Comparison of ENCODE assay signal across 27 cellular contexts in the genomic region with DNA sequence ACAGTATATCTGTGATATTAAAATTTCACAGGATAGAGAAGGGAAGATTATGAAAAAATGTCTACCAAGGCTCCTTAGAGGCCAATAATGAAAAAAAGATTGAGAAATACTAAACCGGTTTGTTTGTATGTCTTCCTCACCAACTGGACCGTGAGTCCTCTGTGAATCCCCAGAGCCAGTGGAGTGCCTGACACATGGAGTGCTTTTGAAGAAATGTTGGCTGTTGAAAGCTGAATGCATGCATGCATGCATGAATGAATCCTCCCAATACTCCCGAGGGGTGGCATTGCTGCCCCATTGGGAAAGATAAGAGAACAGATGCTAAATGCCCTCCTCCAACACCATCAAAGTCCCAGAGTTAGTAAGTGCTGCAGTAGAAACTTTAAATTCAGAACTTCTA.
DNase-seq lines count a peak whose midpoint lies in the region; ATAC-seq and TF ChIP-seq lines count a peak whose summit lies in the region.
"Had no signal": no experiment of that assay in that cellular context is flagged by ENCODE, and none has a peak within 500 bp of the region (broad histone marks: within the 10 kb centered on the region; RNA-seq: fewer than 3 reads in every experiment).

No MANE protein-coding gene starts in this region.

- no peaks in the 10 kb centered on the region for H3K36me3 ChIP-seq in neural progenitor cell
- H3K36me3 ChIP-seq: brain microvascular endothelial cell, colonic mucosa, lower lobe of right lung, MG63, SJCRH30 had no signal

- ATAC-seq in HG03159 (IDR thresholded peaks at IDR 0.05; ENCODE audit: unreplicated experiment), result no peak
- no peak for ATAC-seq in natural killer cell treated with Interleukin-12 subunit alpha and Interleukin-12 subunit beta and Interleukin-15 and Interleukin-18, amount 100 ng/mL, for 72 hours
- ATAC-seq: CD8-positive, alpha-beta T cell; K562; lower lobe of right lung; psoas muscle; stimulated activated memory B cell treated with anti-CD40 and anti-IgM and Interleukin-4, amounts not matched to agents 10 μg/mL and 1 μg/mL and 100 μg/mL, for 72 hours had no signal

- CTCF ChIA-PET in activated naive CD4-positive, alpha-beta T cell treated with anti-CD3 and anti-CD28 coated beads for 36 hours (lab: Charles Lee), result no interaction called here

- no peak overlapping the region for H3K4me3 ChIP-seq in neural progenitor cell
- H3K4me3 ChIP-seq: colonic mucosa, K562, lower lobe of right lung, MG63, psoas muscle, SJCRH30, testis had no signal

- H3K27ac ChIP-seq in VCaP, result peak overlapping the region; percentile 93
- no peak overlapping the region for H3K27ac ChIP-seq in neural progenitor cell
- peak overlapping the region; percentile 4 for H3K27ac ChIP-seq in temporal lobe (ENCODE audit: low read depth, low read length)
- H3K27ac ChIP-seq: colonic mucosa, psoas muscle, SJCRH30, testis had no signal

- H3K4me1 ChIP-seq in neural progenitor cell, result peaks cover 20% of the 10 kb centered on the region
- H3K4me1 ChIP-seq: colonic mucosa, SJCRH30 had no signal

- H3K4me1 Mint-ChIP-seq in neural progenitor cell (peaks cover 46% of the 10 kb centered on the region), endothelial cell (ENCODE audit: unreplicated experiment) (no peaks in the 10 kb centered on the region)
- H3K4me1 Mint-ChIP-seq in natural killer cell treated with Interleukin-12 subunit alpha and Interleukin-12 subunit beta and Interleukin-15 and Interleukin-18, amount 100 ng/mL, for 72 hours (ENCODE audit: low read depth in 2 of 2), result no peaks in the 10 kb centered on the region
- no peaks in the 10 kb centered on the region for H3K4me1 Mint-ChIP-seq in activated naive CD4-positive, alpha-beta T cell treated with anti-CD3 and anti-CD28 coated beads for 36 hours (ENCODE audit: low read depth)
- H3K4me1 Mint-ChIP-seq: stimulated activated memory B cell treated with anti-CD40 and anti-IgM and Interleukin-4, amounts not matched to agents 10 μg/mL and 1 μg/mL and 100 μg/mL, for 72 hours had no signal

- no peaks in the 10 kb centered on the region for H3K9me3 ChIP-seq in neural progenitor cell (ENCODE audit: low read depth)
- H3K9me3 ChIP-seq: colonic mucosa, lower lobe of right lung, psoas muscle, SJCRH30, testis had no signal

- H3K27ac Mint-ChIP-seq in neural progenitor cell (peak overlapping the region; percentile 29), endothelial cell (ENCODE audit: unreplicated experiment) (no peak overlapping the region)
- no peak overlapping the region for H3K27ac Mint-ChIP-seq in natural killer cell treated with Interleukin-12 subunit alpha and Interleukin-12 subunit beta and Interleukin-15 and Interleukin-18, amount 100 ng/mL, for 72 hours
- no peak overlapping the region for H3K27ac Mint-ChIP-seq in activated naive CD4-positive, alpha-beta T cell treated with anti-CD3 and anti-CD28 coated beads for 36 hours
- H3K27ac Mint-ChIP-seq: CD8-positive, alpha-beta T cell; stimulated activated memory B cell treated with anti-CD40 and anti-IgM and Interleukin-4, amounts not matched to agents 10 μg/mL and 1 μg/mL and 100 μg/mL, for 72 hours had no signal

- H3K36me3 Mint-ChIP-seq in neural progenitor cell, result no peaks in the 10 kb centered on the region
- H3K36me3 Mint-ChIP-seq in endothelial cell (ENCODE audit: low read depth, unreplicated experiment), result no peaks in the 10 kb centered on the region
- no peaks in the 10 kb centered on the region for H3K36me3 Mint-ChIP-seq in natural killer cell treated with Interleukin-12 subunit alpha and Interleukin-12 subunit beta and Interleukin-15 and Interleukin-18, amount 100 ng/mL, for 72 hours
- no peaks in the 10 kb centered on the region for H3K36me3 Mint-ChIP-seq in activated naive CD4-positive, alpha-beta T cell treated with anti-CD3 and anti-CD28 coated beads for 36 hours (ENCODE audit: low read depth)
- H3K36me3 Mint-ChIP-seq: CD8-positive, alpha-beta T cell; stimulated activated memory B cell treated with anti-CD40 and anti-IgM and Interleukin-4, amounts not matched to agents 10 μg/mL and 1 μg/mL and 100 μg/mL, for 72 hours had no signal

- TF ChIP-seq CTCF in VCaP (conservative IDR thresholded peaks at IDR 0.05), result no peak
- no peak for TF ChIP-seq CTCF in neural progenitor cell (IDR thresholded peaks at IDR 0.05)
- no peak for TF ChIP-seq CTCF in endothelial cell (IDR thresholded peaks at IDR 0.05; ENCODE audit: unreplicated experiment)

- no peaks in the 10 kb centered on the region for H3F3A ChIP-seq in neural progenitor cell (ENCODE audit: low read depth)

- H3K9ac ChIP-seq in neural progenitor cell, result no peak overlapping the region

- intact Hi-C loops in activated naive CD4-positive, alpha-beta T cell treated with anti-CD3 and anti-CD28 coated beads for 36 hours (cut with micrococcal nuclease), result no loop called here

- H4K20me1 ChIP-seq in neural progenitor cell (ENCODE audit: low read depth), result no peaks in the 10 kb centered on the region

- H3K9me3 Mint-ChIP-seq in neural progenitor cell, result peaks cover 3% of the 10 kb centered on the region
- H3K9me3 Mint-ChIP-seq in endothelial cell (ENCODE audit: unreplicated experiment), result no peaks in the 10 kb centered on the region
- H3K9me3 Mint-ChIP-seq in natural killer cell treated with Interleukin-12 subunit alpha and Interleukin-12 subunit beta and Interleukin-15 and Interleukin-18, amount 100 ng/mL, for 72 hours, result no peaks in the 10 kb centered on the region
- H3K9me3 Mint-ChIP-seq in activated naive CD4-positive, alpha-beta T cell treated with anti-CD3 and anti-CD28 coated beads for 36 hours, result no peaks in the 10 kb centered on the region
- H3K9me3 Mint-ChIP-seq: CD8-positive, alpha-beta T cell; stimulated activated memory B cell treated with anti-CD40 and anti-IgM and Interleukin-4, amounts not matched to agents 10 μg/mL and 1 μg/mL and 100 μg/mL, for 72 hours had no signal

- peak; percentile 57 for DNase-seq in DMS79 (lab: John Stamatoyannopoulos, UW)
- peak; percentile 33 for DNase-seq in neural progenitor cell (ENCODE audit: low spot score)
- DNase-seq in endothelial cell (ENCODE audit: low spot score), result no peak
- DNase-seq in natural killer cell treated with Interleukin-12 subunit alpha and Interleukin-12 subunit beta and Interleukin-15 and Interleukin-18, amount 100 ng/mL, for 72 hours (ENCODE audit: low spot score), result no peak
- DNase-seq in activated naive CD4-positive, alpha-beta T cell treated with anti-CD3 and anti-CD28 coated beads for 36 hours, result no peak
- DNase-seq: activated CD4-positive, CD25-positive, alpha-beta regulatory T cell treated with anti-CD3 and anti-CD28 coated beads, Interleukin-2, amount 50 U/mL, for 72 hours; activated effector memory CD4-positive, alpha-beta T cell treated with anti-CD3 and anti-CD28 coated beads, Interleukin-2, amount 50 U/mL, for 16 hours; CD8-positive, alpha-beta T cell; colonic mucosa; DMS153; GDM1; glutamatergic neuron; GOT3; lower lobe of right lung; NCI-H2081 treated with DMSO at 0.1 percent for 48 hours; NCI-H526 treated with DMSO at 0.1 percent for 48 hours; SJCRH30; stimulated activated CD4-positive, alpha-beta T cell treated with anti-CD3 and anti-CD28 coated beads, Interleukin-2, amount 100 ng/mL, for 48 hours; testis had no signal

- no peak overlapping the region for H3K4me3 Mint-ChIP-seq in neural progenitor cell
- no peak overlapping the region for H3K4me3 Mint-ChIP-seq in endothelial cell (ENCODE audit: unreplicated experiment)
- H3K4me3 Mint-ChIP-seq in natural killer cell treated with Interleukin-12 subunit alpha and Interleukin-12 subunit beta and Interleukin-15 and Interleukin-18, amount 100 ng/mL, for 72 hours, result no peak overlapping the region
- no peak overlapping the region for H3K4me3 Mint-ChIP-seq in activated naive CD4-positive, alpha-beta T cell treated with anti-CD3 and anti-CD28 coated beads for 36 hours
- H3K4me3 Mint-ChIP-seq: CD8-positive, alpha-beta T cell; stimulated activated memory B cell treated with anti-CD40 and anti-IgM and Interleukin-4, amounts not matched to agents 10 μg/mL and 1 μg/mL and 100 μg/mL, for 72 hours had no signal

- peaks cover under 1% of the 10 kb centered on the region for H3K27me3 Mint-ChIP-seq in neural progenitor cell (ENCODE audit: insufficient read depth, low read depth)
- H3K27me3 Mint-ChIP-seq in endothelial cell (ENCODE audit: unreplicated experiment), result peaks cover 2% of the 10 kb centered on the region
- H3K27me3 Mint-ChIP-seq in natural killer cell treated with Interleukin-12 subunit alpha and Interleukin-12 subunit beta and Interleukin-15 and Interleukin-18, amount 100 ng/mL, for 72 hours, result no peaks in the 10 kb centered on the region
- H3K27me3 Mint-ChIP-seq in activated naive CD4-positive, alpha-beta T cell treated with anti-CD3 and anti-CD28 coated beads for 36 hours (ENCODE audit: low read depth), result no peaks in the 10 kb centered on the region

- no peak overlapping the region for H2AFZ ChIP-seq in neural progenitor cell (replicated peaks)

- H3K27me3 ChIP-seq in neural progenitor cell, result no peaks in the 10 kb centered on the region
- H3K27me3 ChIP-seq: brain microvascular endothelial cell, colonic mucosa, MG63, SJCRH30, testis had no signal

- H3K4me2 ChIP-seq in neural progenitor cell, result no peak overlapping the region

- no peaks in the 10 kb centered on the region for H3K79me2 ChIP-seq in neural progenitor cell (ENCODE audit: low read depth)

Comparison
In these comparisons a context has a peak if more than half of its experiments do, and no peak if none do; other contexts are left out.
1. DNase-seq: peak in DMS79 (single experiment) and neural progenitor cell (single experiment); none in endothelial cell (single experiment), natural killer cell treated with Interleukin-12 subunit alpha and Interleukin-12 subunit beta and Interleukin-15 and Interleukin-18, amount 100 ng/mL, for 72 hours (single experiment) and activated naive CD4-positive, alpha-beta T cell treated with anti-CD3 and anti-CD28 coated beads for 36 hours (single experiment).